29 cellular contexts compared by ENCODE assay signal in genomic region chr18:54155412-54155811, GRCh38.
"Had no signal": no experiment of that assay in that cellular context is flagged by ENCODE, and none has a peak within 500 bp of the region (broad histone marks: within the 10 kb centered on the region; RNA-seq: fewer than 3 reads in every experiment).

No MANE protein-coding gene starts in this region.

- H3K27me3 Mint-ChIP-seq: naive thymus-derived CD4-positive, alpha-beta T cell; stimulated activated naive B cell treated with anti-CD40 and anti-IgM and Interleukin-4, amounts not matched to agents 10 μg/mL and 1 μg/mL and 100 μg/mL, for 72 hours; stimulated activated naive CD8-positive, alpha-beta T cell treated with anti-CD3 and anti-CD28 coated beads, Interleukin-15, Interleukin-2, amounts not matched to agents 100 ng/mL and 50 ng/mL, for 24 hours had no signal

- H3K9me3 Mint-ChIP-seq: stimulated activated naive B cell treated with anti-CD40 and anti-IgM and Interleukin-4, amounts not matched to agents 10 μg/mL and 1 μg/mL and 100 μg/mL, for 72 hours; stimulated activated naive CD8-positive, alpha-beta T cell treated with anti-CD3 and anti-CD28 coated beads, Interleukin-15, Interleukin-2, amounts not matched to agents 100 ng/mL and 50 ng/mL, for 24 hours had no signal

- H3K27ac Mint-ChIP-seq: naive thymus-derived CD4-positive, alpha-beta T cell; stimulated activated naive B cell treated with anti-CD40 and anti-IgM and Interleukin-4, amounts not matched to agents 10 μg/mL and 1 μg/mL and 100 μg/mL, for 72 hours; stimulated activated naive CD8-positive, alpha-beta T cell treated with anti-CD3 and anti-CD28 coated beads, Interleukin-15, Interleukin-2, amounts not matched to agents 100 ng/mL and 50 ng/mL, for 24 hours had no signal

- H3K4me1 ChIP-seq: esophagus muscularis mucosa, left lung, psoas muscle, upper lobe of left lung had no signal

- DNase-seq: dermis blood vessel endothelial cell; effector memory CD4-positive, alpha-beta T cell; foreskin keratinocyte; glutamatergic neuron; heart right ventricle; hippocampal formation; left cardiac atrium; left lung; mesendoderm; midbrain; naive thymus-derived CD4-positive, alpha-beta T cell; occipital lobe; ovary; posterior cingulate gyrus; psoas muscle; right cardiac atrium; small intestine; stimulated activated CD4-positive, alpha-beta T cell treated with anti-CD3 and anti-CD28 coated beads, Interleukin-15, amount 100 ng/mL, for 24 hours; stimulated activated CD4-positive, alpha-beta T cell treated with anti-CD3 and anti-CD28 coated beads, Interleukin-2, amount 100 ng/mL, for 48 hours; stimulated activated naive B cell treated with anti-CD40 and anti-IgM and Interleukin-4, amounts not matched to agents 10 μg/mL and 1 μg/mL and 100 μg/mL, for 72 hours; upper lobe of left lung had no signal

- FAIRE-seq: endothelial cell of umbilical vein, islet of Langerhans, small intestine, urothelium cell line had no signal

- ATAC-seq: foreskin keratinocyte; heart right ventricle; left cardiac atrium; left lung; naive thymus-derived CD4-positive, alpha-beta T cell; psoas muscle; right cardiac atrium; stimulated activated naive B cell treated with anti-CD40 and anti-IgM and Interleukin-4, amounts not matched to agents 10 μg/mL and 1 μg/mL and 100 μg/mL, for 72 hours had no signal

- H3K4me3 ChIP-seq: coronary artery, esophagus muscularis mucosa, heart right ventricle, left lung, ovary, psoas muscle, thoracic aorta, tibial nerve, upper lobe of left lung had no signal

- H3K27ac ChIP-seq: coronary artery, esophagus muscularis mucosa, foreskin keratinocyte, heart right ventricle, left lung, ovary, psoas muscle, thoracic aorta, tibial nerve, upper lobe of left lung had no signal

- H3K4me3 Mint-ChIP-seq: naive thymus-derived CD4-positive, alpha-beta T cell; stimulated activated naive B cell treated with anti-CD40 and anti-IgM and Interleukin-4, amounts not matched to agents 10 μg/mL and 1 μg/mL and 100 μg/mL, for 72 hours; stimulated activated naive CD8-positive, alpha-beta T cell treated with anti-CD3 and anti-CD28 coated beads, Interleukin-15, Interleukin-2, amounts not matched to agents 100 ng/mL and 50 ng/mL, for 24 hours had no signal

- H3K36me3 ChIP-seq: ovary had no signal

- H3K27me3 ChIP-seq: esophagus muscularis mucosa, foreskin keratinocyte, heart right ventricle, left lung, ovary, tibial nerve, upper lobe of left lung had no signal

- H3K9me3 ChIP-seq: esophagus muscularis mucosa, heart right ventricle, left lung, ovary, psoas muscle, thoracic aorta, tibial nerve, upper lobe of left lung had no signal
